Comparison of ENCODE assay signal across 9 cellular contexts in genomic region chr12:130879781-130880389, GRCh38. TPM values are rescaled to one million over a fixed set of nuclear protein-coding genes. Genes with fewer than 3 reads are reported as not detected.
DNase-seq lines count a peak whose midpoint lies in the region; ATAC-seq and TF ChIP-seq lines count a peak whose summit lies in the region.
"Had no signal": no experiment of that assay in that cellular context is flagged by ENCODE, and none has a peak within 500 bp of the region (broad histone marks: within the 10 kb centered on the region; RNA-seq: fewer than 3 reads in every experiment).

No MANE protein-coding gene starts in this region.

- CTCF ChIA-PET in Calu3 (lab: Charles Lee): no interaction called here

- no peak overlapping the region for H3K27ac ChIP-seq in right cardiac atrium (ENCODE audit: low read length)
- H3K27ac ChIP-seq in right atrium auricular region: no peak overlapping the region
- H3K27ac ChIP-seq in testis: no peak overlapping the region
- H3K27ac ChIP-seq: ascending aorta had no signal

- no peak for TF ChIP-seq POLR2A in testis (IDR thresholded peaks at IDR 0.05)

- H3K9me3 Mint-ChIP-seq in Calu3 (ENCODE audit: low read depth, unreplicated experiment) (peaks cover 5% of the 10 kb centered on the region), osteocyte (ENCODE audit: unreplicated experiment) (no peaks in the 10 kb centered on the region)

- H3K4me1 Mint-ChIP-seq in Calu3 (ENCODE audit: low read depth, unreplicated experiment) (peaks cover 27% of the 10 kb centered on the region), osteocyte (ENCODE audit: unreplicated experiment) (peaks cover 7% of the 10 kb centered on the region)

- DNase-seq in right cardiac atrium (no peak), right atrium auricular region (ENCODE audit: low spot score) (no peak), MG63 (peak; percentile 12), foreskin fibroblast (no peak), testis (no peak), COLO829 (ENCODE audit: low spot score) (no peak), Calu3 (no peak), osteocyte (ENCODE audit: extremely low spot score, unreplicated experiment) (no peak)

- TF ChIP-seq CTCF in right atrium auricular region (IDR thresholded peaks at IDR 0.05) (no peak), foreskin fibroblast (IDR thresholded peaks at IDR 0.05; ENCODE audit: low read depth, low read length) (no peak), testis (IDR thresholded peaks at IDR 0.05) (no peak), Calu3 (IDR thresholded peaks at IDR 0.05; ENCODE audit: unreplicated experiment) (no peak), osteocyte (IDR thresholded peaks at IDR 0.05) (no peak)

- no peak overlapping the region for H3K4me3 ChIP-seq in right cardiac atrium (ENCODE audit: low read length)
- no peak overlapping the region for H3K4me3 ChIP-seq in right atrium auricular region
- no peak overlapping the region for H3K4me3 ChIP-seq in MG63
- H3K4me3 ChIP-seq in foreskin fibroblast (ENCODE audit: low read depth in 1 of 2, low read length in 2 of 2): peak overlapping the region; percentile 34 to 49
- no peak overlapping the region for H3K4me3 ChIP-seq in testis
- H3K4me3 ChIP-seq: ascending aorta had no signal

- H3K4me1 ChIP-seq in right cardiac atrium (ENCODE audit: control insufficient read depth, insufficient read depth, low read length) (no peaks in the 10 kb centered on the region), right atrium auricular region (peaks cover 0 to 1% of the 10 kb centered on the region in 2 donors), testis (no peaks in the 10 kb centered on the region)
- H3K4me1 ChIP-seq: ascending aorta had no signal

- peaks cover 17% of the 10 kb centered on the region for H3K36me3 ChIP-seq in right atrium auricular region
- H3K36me3 ChIP-seq in MG63: peaks cover 31% of the 10 kb centered on the region
- no peaks in the 10 kb centered on the region for H3K36me3 ChIP-seq in testis (ENCODE audit: low read depth, missing control alignments)

- peaks cover 42% of the 10 kb centered on the region for H3K36me3 Mint-ChIP-seq in Calu3 (ENCODE audit: insufficient read depth, unreplicated experiment)
- H3K36me3 Mint-ChIP-seq in osteocyte (ENCODE audit: unreplicated experiment): peaks cover 26% of the 10 kb centered on the region

- H3K9me3 ChIP-seq in right cardiac atrium (ENCODE audit: control insufficient read depth, low read length) (no peaks in the 10 kb centered on the region), right atrium auricular region (no peaks in the 10 kb centered on the region), MG63 (no peaks in the 10 kb centered on the region), testis (no peaks in the 10 kb centered on the region)
- H3K9me3 ChIP-seq: ascending aorta had no signal

- H3K4me3 Mint-ChIP-seq in Calu3 (ENCODE audit: low read depth, unreplicated experiment): no peak overlapping the region
- no peak overlapping the region for H3K4me3 Mint-ChIP-seq in osteocyte (ENCODE audit: unreplicated experiment)

- intact Hi-C loops in right cardiac atrium (cut with DNase I) (no loop called here), testis (cut with DNase I; ENCODE audit: low total_unique reads) (no loop called here), Calu3 (cut with micrococcal nuclease; ENCODE audit: unreplicated experiment) (loop anchor here (10.0 kb wide), 1 partner anchor 1665 kb away; no protein-coding TSS in a partner anchor)

- WGBS in right cardiac atrium: 70% methylated on average over 17 of the region's 17 CpGs
- WGBS in testis, 2 donors: 73 to 74% methylated on average over 14 to 17 of the region's 17 CpGs

- no peak overlapping the region for H3K27ac Mint-ChIP-seq in Calu3 (ENCODE audit: unreplicated experiment)
- no peak overlapping the region for H3K27ac Mint-ChIP-seq in osteocyte (ENCODE audit: unreplicated experiment)

- peak; percentile 22 to 34 for ATAC-seq in right cardiac atrium

- BruUV-seq in Calu3 (replicated peaks; lab: Mats Ljungman, UMichigan): no TSS peak

- peaks cover 14% of the 10 kb centered on the region for H3K27me3 Mint-ChIP-seq in Calu3 (ENCODE audit: unreplicated experiment)
- no peaks in the 10 kb centered on the region for H3K27me3 Mint-ChIP-seq in osteocyte (ENCODE audit: unreplicated experiment)

- H3K27me3 ChIP-seq in right cardiac atrium (ENCODE audit: control insufficient read depth, insufficient read depth) (no peaks in the 10 kb centered on the region), right atrium auricular region (no peaks in the 10 kb centered on the region), MG63 (no peaks in the 10 kb centered on the region), testis (no peaks in the 10 kb centered on the region)
- H3K27me3 ChIP-seq: ascending aorta had no signal

RNA-seq across cellular contexts. Expression of gene RAN, which starts 8.0 kb away (rescaled TPM):
- 100 to 1,000 TPM; 281 to 385 (median 302) TPM for total RNA-seq in right cardiac atrium
- 195 TPM for polyA plus RNA-seq in right cardiac atrium
- 100 to 1,000 TPM; 122 to 156 TPM for total RNA-seq in right atrium auricular region
- total RNA-seq in MG63 (2014; rRNA removed; shearing (Covaris generic); ENCODE audit: low replicate concordance): 1,095 and 1,946 TPM in 2 replicates
- total RNA-seq in testis: 100 to 1,000 TPM; 289 to 304 TPM
- 966 TPM for polyA plus RNA-seq in testis (ENCODE audit: insufficient read depth, low read depth, low replicate concordance)
- 1,463 and 1,538 TPM in 2 replicates for total RNA-seq in Calu3 (2022)
- 471 and 474 TPM in 2 replicates for total RNA-seq in osteocyte

RNA-seq across cellular contexts. Expression of gene STX2, which starts 40.8 kb away (rescaled TPM):
- 10 to 100 TPM; 22.6 to 35.9 (median 31.3) TPM for total RNA-seq in right cardiac atrium
- 18.2 TPM for polyA plus RNA-seq in right cardiac atrium
- total RNA-seq in right atrium auricular region: 10 to 100 TPM; 24.5 to 26.3 TPM
- 23.6 and 30.2 TPM in 2 replicates for total RNA-seq in MG63 (2014; rRNA removed; shearing (Covaris generic); ENCODE audit: low replicate concordance)
- total RNA-seq in testis: 10 to 100 TPM; 27.3 to 33.5 TPM
- polyA plus RNA-seq in testis (ENCODE audit: insufficient read depth, low read depth, low replicate concordance): 39.5 TPM
- 21.0 and 26.7 TPM in 2 replicates for total RNA-seq in Calu3 (2022)
- total RNA-seq in osteocyte: 32.0 and 36.5 TPM in 2 replicates

Comparison
In these comparisons a context has a peak if more than half of its experiments do, and no peak if none do; other contexts are left out.
1. H3K4me3 ChIP-seq: peak in foreskin fibroblast (2 of 2); none in right cardiac atrium (single experiment), right atrium auricular region (0 of 2), MG63 (single experiment) and testis (0 of 2).